24 cellular contexts compared by ENCODE assay signal in genomic region chr3:168591587-168591986, GRCh38.
"Had no signal": no experiment of that assay in that cellular context is flagged by ENCODE, and none has a peak within 500 bp of the region (broad histone marks: within the 10 kb centered on the region; RNA-seq: fewer than 3 reads in every experiment).

No MANE protein-coding gene starts in this region.

- H3K4me1 Mint-ChIP-seq: activated CD4-positive, alpha-beta T cell treated with anti-CD3 and anti-CD28 coated beads, Interleukin-2, amount 10 ng/mL, durations not matched to agents 7 days and 5 days; activated naive CD4-positive, alpha-beta T cell treated with anti-CD3 and anti-CD28 coated beads, Interleukin-2, amount 10 ng/mL, durations not matched to agents 7 days and 5 days; activated naive CD8-positive, alpha-beta T cell treated with anti-CD3 and anti-CD28 coated beads for 36 hours; activated T-helper 17 cell treated with anti-CD3 and anti-CD28 coated beads, Interleukin-2, amount 50 U/mL, for 72 hours had no signal

- ATAC-seq: activated T-helper 17 cell treated with anti-CD3 and anti-CD28 coated beads, Interleukin-2, amount 50 U/mL, for 72 hours; Panc1; Right ventricle myocardium inferior had no signal

- H3K27ac Mint-ChIP-seq: activated CD4-positive, alpha-beta memory T cell treated with anti-CD3 and anti-CD28 coated beads for 36 hours; activated CD4-positive, alpha-beta T cell treated with anti-CD3 and anti-CD28 coated beads, Interleukin-2, amount 10 ng/mL, durations not matched to agents 7 days and 5 days; activated naive CD4-positive, alpha-beta T cell treated with anti-CD3 and anti-CD28 coated beads, Interleukin-2, amount 10 ng/mL, durations not matched to agents 7 days and 5 days; activated naive CD8-positive, alpha-beta T cell treated with anti-CD3 and anti-CD28 coated beads for 36 hours; activated T-helper 17 cell treated with anti-CD3 and anti-CD28 coated beads, Interleukin-2, amount 50 U/mL, for 72 hours; T-helper 1 cell treated with Interleukin-12 subunit alpha and Interleukin-12 subunit beta and Interleukin-4 antibody, amounts not matched to agents 30 μg/mL and 1 μg/mL, for 36 hours had no signal

- H3K36me3 Mint-ChIP-seq: activated CD4-positive, alpha-beta memory T cell treated with anti-CD3 and anti-CD28 coated beads for 36 hours; activated naive CD4-positive, alpha-beta T cell treated with anti-CD3 and anti-CD28 coated beads, Interleukin-2, amount 10 ng/mL, durations not matched to agents 7 days and 5 days; activated naive CD8-positive, alpha-beta T cell treated with anti-CD3 and anti-CD28 coated beads for 36 hours had no signal

- H3K4me3 Mint-ChIP-seq: activated CD4-positive, alpha-beta memory T cell treated with anti-CD3 and anti-CD28 coated beads for 36 hours; activated CD4-positive, alpha-beta T cell treated with anti-CD3 and anti-CD28 coated beads, Interleukin-2, amount 10 ng/mL, durations not matched to agents 7 days and 5 days; activated naive CD4-positive, alpha-beta T cell treated with anti-CD3 and anti-CD28 coated beads, Interleukin-2, amount 10 ng/mL, durations not matched to agents 7 days and 5 days; activated naive CD8-positive, alpha-beta T cell treated with anti-CD3 and anti-CD28 coated beads for 36 hours; activated T-helper 17 cell treated with anti-CD3 and anti-CD28 coated beads, Interleukin-2, amount 50 U/mL, for 72 hours; T-helper 1 cell treated with Interleukin-12 subunit alpha and Interleukin-12 subunit beta and Interleukin-4 antibody, amounts not matched to agents 30 μg/mL and 1 μg/mL, for 36 hours had no signal

- DNase-seq: activated CD4-positive, alpha-beta memory T cell treated with anti-CD3 and anti-CD28 coated beads for 36 hours; activated CD4-positive, alpha-beta T cell treated with anti-CD3 and anti-CD28 coated beads, Interleukin-2, amount 10 ng/mL, durations not matched to agents 7 days and 5 days; activated CD4-positive, CD25-positive, alpha-beta regulatory T cell; activated gamma-delta T cell; activated naive CD4-positive, alpha-beta T cell treated with anti-CD3 and anti-CD28 coated beads, Interleukin-2, amount 10 ng/mL, durations not matched to agents 7 days and 5 days; activated naive CD8-positive, alpha-beta T cell treated with anti-CD3 and anti-CD28 coated beads for 36 hours; activated T-cell treated with anti-CD3 and anti-CD28 coated beads for 4 hours; activated T-cell treated with anti-CD3 and anti-CD28 coated beads, Interleukin-2, amount 50 U/mL, for 48 hours; adrenal gland; caudate nucleus; KG1; NCI-H1048; NCI-H1694; NCI-H2029 treated with DMSO at 0.1 percent for 48 hours; NCI-H446 treated with DMSO at 0.1 percent for 48 hours; NCI-H526; NCI-H82; OCI-M1; RPMI8226; T-helper 9 cell had no signal

- H3K9me3 Mint-ChIP-seq: activated CD4-positive, alpha-beta T cell treated with anti-CD3 and anti-CD28 coated beads, Interleukin-2, amount 10 ng/mL, durations not matched to agents 7 days and 5 days; activated naive CD4-positive, alpha-beta T cell treated with anti-CD3 and anti-CD28 coated beads, Interleukin-2, amount 10 ng/mL, durations not matched to agents 7 days and 5 days; activated naive CD8-positive, alpha-beta T cell treated with anti-CD3 and anti-CD28 coated beads for 36 hours; activated T-helper 17 cell treated with anti-CD3 and anti-CD28 coated beads, Interleukin-2, amount 50 U/mL, for 72 hours; T-helper 1 cell treated with Interleukin-12 subunit alpha and Interleukin-12 subunit beta and Interleukin-4 antibody, amounts not matched to agents 30 μg/mL and 1 μg/mL, for 36 hours had no signal

- H3K27me3 Mint-ChIP-seq: activated CD4-positive, alpha-beta memory T cell treated with anti-CD3 and anti-CD28 coated beads for 36 hours; activated CD4-positive, alpha-beta T cell treated with anti-CD3 and anti-CD28 coated beads, Interleukin-2, amount 10 ng/mL, durations not matched to agents 7 days and 5 days; activated naive CD4-positive, alpha-beta T cell treated with anti-CD3 and anti-CD28 coated beads, Interleukin-2, amount 10 ng/mL, durations not matched to agents 7 days and 5 days; activated T-helper 17 cell treated with anti-CD3 and anti-CD28 coated beads, Interleukin-2, amount 50 U/mL, for 72 hours had no signal
